Comparison of ENCODE assay signal across 14 cellular contexts in the genomic region with DNA sequence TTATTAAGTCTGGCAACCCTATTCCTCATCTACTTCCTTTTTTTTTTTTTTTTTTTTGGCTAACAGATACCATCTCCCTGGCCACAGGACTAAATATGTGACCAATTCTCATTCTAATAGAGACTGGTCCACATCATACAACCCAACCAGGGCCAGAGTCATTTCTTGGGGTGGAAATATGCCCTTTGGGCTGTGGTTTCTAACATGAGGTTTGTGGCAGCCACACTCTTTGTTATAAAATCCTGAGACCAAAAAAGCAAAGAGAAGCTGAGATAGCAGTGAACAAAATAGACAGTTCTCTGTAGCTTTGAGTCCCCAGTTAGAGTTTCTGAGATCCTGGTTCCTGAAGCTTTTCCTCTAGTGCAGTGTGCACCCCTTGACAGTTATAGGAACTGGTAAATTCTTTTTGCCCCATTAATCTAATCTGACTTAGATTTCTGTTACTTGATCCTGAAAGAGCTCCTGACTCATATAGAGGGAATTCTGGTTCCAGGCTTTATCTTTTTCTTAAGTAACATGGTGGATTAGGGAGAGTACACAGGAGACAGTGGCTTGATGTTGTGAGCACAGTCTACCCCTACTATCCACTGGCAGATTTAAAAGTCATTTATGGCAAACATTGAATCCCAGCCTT.
DNase-seq lines count a peak whose midpoint lies in the region; ATAC-seq and TF ChIP-seq lines count a peak whose summit lies in the region.
"Had no signal": no experiment of that assay in that cellular context is flagged by ENCODE, and none has a peak within 500 bp of the region (broad histone marks: within the 10 kb centered on the region; RNA-seq: fewer than 3 reads in every experiment).

No MANE protein-coding gene starts in this region.

- DNase-seq in A172 (ENCODE audit: low spot score) (peak; percentile 54), HS-27A (ENCODE audit: low read depth) (peak; percentile 82), adipocyte (ENCODE audit: low read depth) (peak; percentile 77), foreskin keratinocyte (peak; percentile 11 to 54), ascending aorta (ENCODE audit: low spot score in 2 of 2) (no peak), testis (no peak), NCI-H1092 treated with DMSO at 0.1 percent for 48 hours (lab: John Stamatoyannopoulos, UW) (no peak)
- DNase-seq: activated naive CD4-positive, alpha-beta T cell treated with anti-CD3 and anti-CD28 coated beads, Interleukin-2, amount 50 U/mL, for 16 hours; left lung; NCI-H345; upper lobe of left lung had no signal

- H3K4me3 ChIP-seq in adipocyte (ENCODE audit: low read length) (no peak overlapping the region), ascending aorta (no peak overlapping the region), testis (no peak overlapping the region)
- H3K4me3 ChIP-seq: A549, left lung, upper lobe of left lung had no signal

- ATAC-seq in foreskin keratinocyte (peak; percentile 62), HG03460 (IDR thresholded peaks at IDR 0.05; ENCODE audit: unreplicated experiment) (no peak)
- ATAC-seq: left lung had no signal

- no peak for TF ChIP-seq CTCF in foreskin keratinocyte (conservative IDR thresholded peaks at IDR 0.05)
- no peak for TF ChIP-seq CTCF in ascending aorta (IDR thresholded peaks at IDR 0.05)
- no peak for TF ChIP-seq CTCF in testis (IDR thresholded peaks at IDR 0.05)

- H3K9ac ChIP-seq in adipocyte (ENCODE audit: low read length) = no peak overlapping the region

- TF ChIP-seq POLR2A in testis (IDR thresholded peaks at IDR 0.05) = no peak

- peaks cover 5% of the 10 kb centered on the region for H3K9me3 ChIP-seq in adipocyte (ENCODE audit: control insufficient read depth, low read length)
- H3K9me3 ChIP-seq in ascending aorta = peaks cover 0 to 13% of the 10 kb centered on the region in 2 donors
- no peaks in the 10 kb centered on the region for H3K9me3 ChIP-seq in testis

- H3K36me3 ChIP-seq in adipocyte (ENCODE audit: control insufficient read depth, insufficient read depth, low read length, severe bottlenecking) = no peaks in the 10 kb centered on the region
- no peaks in the 10 kb centered on the region for H3K36me3 ChIP-seq in ascending aorta
- no peaks in the 10 kb centered on the region for H3K36me3 ChIP-seq in testis (ENCODE audit: low read depth, missing control alignments)
- H3K36me3 ChIP-seq: left lung, upper lobe of left lung had no signal

- H3K4me1 ChIP-seq in adipocyte (ENCODE audit: control insufficient read depth, insufficient read depth, low read length) = peaks cover 13% of the 10 kb centered on the region
- peaks cover 6% of the 10 kb centered on the region for H3K4me1 ChIP-seq in foreskin keratinocyte
- no peaks in the 10 kb centered on the region for H3K4me1 ChIP-seq in ascending aorta
- no peaks in the 10 kb centered on the region for H3K4me1 ChIP-seq in testis
- H3K4me1 ChIP-seq: A549, left lung, upper lobe of left lung had no signal

- no peak overlapping the region for H3K27ac ChIP-seq in foreskin keratinocyte
- no peak overlapping the region for H3K27ac ChIP-seq in ascending aorta
- no peak overlapping the region for H3K27ac ChIP-seq in testis
- H3K27ac ChIP-seq: A549, HL-60, left lung, upper lobe of left lung had no signal

- intact Hi-C loops in ascending aorta (cut with DNase I) (no loop called here), testis (cut with DNase I; ENCODE audit: low total_unique reads) (no loop called here)

- H3K27me3 ChIP-seq in adipocyte (replicated peaks; ENCODE audit: control insufficient read depth, insufficient read depth, low read length) (no peaks in the 10 kb centered on the region), foreskin keratinocyte (no peaks in the 10 kb centered on the region), ascending aorta (no peaks in the 10 kb centered on the region), testis (no peaks in the 10 kb centered on the region)
- H3K27me3 ChIP-seq: left lung, upper lobe of left lung had no signal

Comparison
In these comparisons a context has a peak if more than half of its experiments do, and no peak if none do; other contexts are left out.
1. DNase-seq: peak in A172 (single experiment), HS-27A (single experiment), adipocyte (single experiment) and foreskin keratinocyte (2 of 2); none in ascending aorta (0 of 2), testis (single experiment) and NCI-H1092 treated with DMSO at 0.1 percent for 48 hours (single experiment).